Comparison of ENCODE assay signal across 7 cellular contexts in genomic region chr2:82005859-82006258, GRCh38.
DNase-seq lines count a peak whose midpoint lies in the region; ATAC-seq and TF ChIP-seq lines count a peak whose summit lies in the region.
"Not testable (repeated sequence)": the region's sequence is repeated elsewhere in the genome, so short reads cannot be mapped to it uniquely, and the experiment has no call there.

No MANE protein-coding gene starts in this region.

- not testable (repeated sequence) for ATAC-seq in GM23338
- peak; percentile 14 for ATAC-seq in WTC11

- not testable (repeated sequence) for H2AFZ ChIP-seq in GM23338; neural progenitor cell (replicated peaks)

- H3K79me2 ChIP-seq in GM23338 (replicated peaks; ENCODE audit: insufficient read depth); neural progenitor cell (ENCODE audit: low read depth): not testable (repeated sequence)

- not testable (repeated sequence) for H3K4me3 ChIP-seq in GM23338; HUES64 (ENCODE audit: low read length); neural progenitor cell
- H3K4me3 ChIP-seq in HUES48 (ENCODE audit: low read depth, low read length): peak overlapping the region; percentile 20; the same call in 1 of the 2 replicates
- peak overlapping the region; percentile 12 for H3K4me3 ChIP-seq in endodermal cell (ENCODE audit: low read length)
- H3K4me3 ChIP-seq in iPS-20b (ENCODE audit: low read length): peak overlapping the region; percentile 18; the same call in 1 of the 2 replicates

- H3K9me2 ChIP-seq in GM23338 (ENCODE audit: insufficient read depth): not testable (repeated sequence)

- not testable (repeated sequence) for TF ChIP-seq CTCF in GM23338 (conservative IDR thresholded peaks at IDR 0.05; ENCODE audit: low read depth in 2 of 2); WTC11 (IDR thresholded peaks at IDR 0.05); endodermal cell (conservative IDR thresholded peaks at IDR 0.05); neural progenitor cell (IDR thresholded peaks at IDR 0.05)

- peak overlapping the region; percentile 96 for H3K27ac ChIP-seq in GM23338 (ENCODE audit: low read depth)
- H3K27ac ChIP-seq in HUES48 (ENCODE audit: low read depth, low read length): peak overlapping the region; percentile 85
- H3K27ac ChIP-seq in HUES64 (ENCODE audit: low read depth, low read length): peak overlapping the region; percentile 86
- H3K27ac ChIP-seq in endodermal cell (ENCODE audit: low read depth, low read length); iPS-20b (ENCODE audit: low read length); neural progenitor cell: not testable (repeated sequence)

- not testable (repeated sequence) for H3F3A ChIP-seq in GM23338 (replicated peaks; ENCODE audit: low read depth); neural progenitor cell (ENCODE audit: low read depth)

- peak overlapping the region; percentile 41 for H3K9ac ChIP-seq in HUES48 (ENCODE audit: low read depth, low read length)
- peak overlapping the region; percentile 55 for H3K9ac ChIP-seq in HUES64 (ENCODE audit: low read depth, low read length)
- H3K9ac ChIP-seq in endodermal cell (ENCODE audit: extremely low read depth, low read length, poor library complexity, severe bottlenecking); iPS-20b (ENCODE audit: low read depth, low read length); neural progenitor cell: not testable (repeated sequence)

- not testable (repeated sequence) for H3K27me3 ChIP-seq in GM23338 (ENCODE audit: insufficient read depth); HUES48 (ENCODE audit: control insufficient read depth, insufficient read depth, low read length); HUES64 (ENCODE audit: insufficient read depth, low read length); endodermal cell (ENCODE audit: control insufficient read depth, insufficient read depth, low read length, poor library complexity, severe bottlenecking); iPS-20b (ENCODE audit: insufficient read depth, low read length); neural progenitor cell

- not testable (repeated sequence) for H3K36me3 Mint-ChIP-seq in GM23338 (ENCODE audit: low read depth); WTC11; neural progenitor cell
- H3K36me3 Mint-ChIP-seq in endodermal cell (ENCODE audit: low read depth): peaks cover 30% of the 10 kb centered on the region

- peak overlapping the region; percentile 97 for H3K27ac Mint-ChIP-seq in GM23338
- peak overlapping the region; percentile 99 for H3K27ac Mint-ChIP-seq in WTC11
- H3K27ac Mint-ChIP-seq in endodermal cell: peak overlapping the region; percentile 99
- not testable (repeated sequence) for H3K27ac Mint-ChIP-seq in neural progenitor cell

- not testable (repeated sequence) for H3K27me3 Mint-ChIP-seq in GM23338 (ENCODE audit: insufficient read depth, low read depth, poor library complexity); WTC11 (ENCODE audit: low read depth); endodermal cell (ENCODE audit: insufficient read depth); neural progenitor cell (ENCODE audit: insufficient read depth, low read depth)

- H3K4me3 Mint-ChIP-seq in GM23338 (peak overlapping the region; percentile 23), WTC11 (peak overlapping the region; percentile 41), endodermal cell (peak overlapping the region; percentile 70)
- H3K4me3 Mint-ChIP-seq in neural progenitor cell: not testable (repeated sequence)

- not testable (repeated sequence) for DNase-seq in GM23338 (ENCODE audit: low spot score); WTC11 (ENCODE audit: low spot score); neural progenitor cell (ENCODE audit: low spot score)
- DNase-seq in endodermal cell: peak; percentile 65

- H4K20me1 ChIP-seq in GM23338 (replicated peaks; ENCODE audit: insufficient read depth); neural progenitor cell (ENCODE audit: low read depth): not testable (repeated sequence)

- H3K9me3 Mint-ChIP-seq in GM23338, WTC11, neural progenitor cell: not testable (repeated sequence)
- H3K9me3 Mint-ChIP-seq in endodermal cell: peaks cover 34% of the 10 kb centered on the region

- 10% methylated on average over 3 of the region's 5 CpGs for WGBS in HUES64
- 9% methylated on average over 4 of the region's 5 CpGs; no CpG with 5 or more reads in 1 of the 2 experiments for WGBS in endodermal cell (ENCODE audit: insufficient coverage in 1 of 2, insufficient read length in 1 of 2), 2 experiments

- H3K4me1 ChIP-seq in GM23338 (ENCODE audit: insufficient read depth) (peaks cover 52% of the 10 kb centered on the region), HUES48 (ENCODE audit: control insufficient read depth, insufficient read depth, low read length) (peaks cover 57% of the 10 kb centered on the region), HUES64 (ENCODE audit: insufficient read depth, low read length) (peaks cover 61% of the 10 kb centered on the region), iPS-20b (ENCODE audit: insufficient read depth, low read length) (peaks cover 36% of the 10 kb centered on the region), neural progenitor cell (peaks cover 18% of the 10 kb centered on the region)
- H3K4me1 ChIP-seq in endodermal cell (ENCODE audit: control insufficient read depth, insufficient read depth, low read length): not testable (repeated sequence)

- CTCF ChIA-PET in WTC11 (lab: Charles Lee): interaction anchor here (0.6 kb wide), 1 partner anchor 258 kb away, joined by 3 read pairs; no protein-coding TSS in a partner anchor

- H3K9me3 ChIP-seq in HUES48 (ENCODE audit: control insufficient read depth, insufficient read depth, low read length); HUES64 (ENCODE audit: insufficient read depth, low read depth, low read length); iPS-20b (ENCODE audit: insufficient read depth, low read depth, low read length); neural progenitor cell (ENCODE audit: low read depth): not testable (repeated sequence)
- peaks cover 32% of the 10 kb centered on the region for H3K9me3 ChIP-seq in endodermal cell (ENCODE audit: control insufficient read depth, low read length)

- not testable (repeated sequence) for H3K36me3 ChIP-seq in GM23338 (ENCODE audit: insufficient read depth); HUES48 (ENCODE audit: control insufficient read depth, insufficient read depth, low read length); HUES64 (ENCODE audit: insufficient read depth, low read length); iPS-20b (ENCODE audit: insufficient read depth, low read depth, low read length); neural progenitor cell
- peaks cover 34% of the 10 kb centered on the region for H3K36me3 ChIP-seq in endodermal cell (ENCODE audit: control insufficient read depth, insufficient read depth, low read length)

- H3K4me2 ChIP-seq in GM23338 (peak overlapping the region; percentile 41; the same call in 1 of the 2 replicates), neural progenitor cell (peak overlapping the region; percentile 35)

- H3K4me1 Mint-ChIP-seq in GM23338 (peaks cover 47% of the 10 kb centered on the region), WTC11 (peaks cover 68% of the 10 kb centered on the region), endodermal cell (peaks cover 38% of the 10 kb centered on the region)
- H3K4me1 Mint-ChIP-seq in neural progenitor cell: not testable (repeated sequence)

- POLR2A ChIA-PET in WTC11 (lab: Charles Lee): not testable (repeated sequence)
